Comparison of ENCODE assay signal across 1 cellular context in the genomic region with DNA sequence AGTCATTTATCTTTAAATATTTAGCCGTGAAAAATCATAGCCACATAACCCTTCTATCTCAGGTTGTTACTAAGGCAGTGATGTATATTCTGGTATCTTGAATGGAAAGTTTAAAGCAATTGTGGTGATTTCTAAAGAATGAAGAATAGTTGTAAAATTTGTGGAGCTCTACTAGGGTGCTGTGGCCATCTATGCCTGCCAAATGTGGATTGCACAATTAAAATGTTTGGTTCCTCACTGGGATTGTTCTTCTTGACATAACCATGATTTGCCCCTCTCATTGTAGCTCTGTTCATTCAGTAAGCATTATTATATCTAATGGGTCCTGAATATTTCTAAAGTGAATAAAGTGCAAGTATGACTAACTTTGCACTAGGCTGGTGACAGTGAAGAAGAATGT.
A peak's percentile ranks its signal among the peaks of the same experiment; 100 is the strongest.
TF ChIP-seq lines count a peak whose summit lies in the region.

No MANE protein-coding gene starts in this region.

TF ChIP-seq in IMR-90, 13 proteins besides CTCF, POLR2A, EP300 and RAD21:
- TF ChIP-seq MXI1 (IDR thresholded peaks at IDR 0.05; ENCODE audit: borderline replicate concordance, low read depth, low read length) = no peak
- TF ChIP-seq CEBPB (IDR thresholded peaks at IDR 0.05; ENCODE audit: low read depth, low read length) = peak; percentile 44
- TF ChIP-seq, protein P1, sequence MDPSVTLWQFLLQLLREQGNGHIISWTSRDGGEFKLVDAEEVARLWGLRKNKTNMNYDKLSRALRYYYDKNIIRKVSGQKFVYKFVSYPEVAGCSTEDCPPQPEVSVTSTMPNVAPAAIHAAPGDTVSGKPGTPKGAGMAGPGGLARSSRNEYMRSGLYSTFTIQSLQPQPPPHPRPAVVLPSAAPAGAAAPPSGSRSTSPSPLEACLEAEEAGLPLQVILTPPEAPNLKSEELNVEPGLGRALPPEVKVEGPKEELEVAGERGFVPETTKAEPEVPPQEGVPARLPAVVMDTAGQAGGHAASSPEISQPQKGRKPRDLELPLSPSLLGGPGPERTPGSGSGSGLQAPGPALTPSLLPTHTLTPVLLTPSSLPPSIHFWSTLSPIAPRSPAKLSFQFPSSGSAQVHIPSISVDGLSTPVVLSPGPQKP (IDR thresholded peaks at IDR 0.05; ENCODE audit: borderline replicate concordance, low read depth, low read length) = no peak
- TF ChIP-seq RCOR1 (IDR thresholded peaks at IDR 0.05; ENCODE audit: insufficient replicate concordance, low read length) = no peak
